30 cellular contexts compared by ENCODE assay signal in the genomic region with DNA sequence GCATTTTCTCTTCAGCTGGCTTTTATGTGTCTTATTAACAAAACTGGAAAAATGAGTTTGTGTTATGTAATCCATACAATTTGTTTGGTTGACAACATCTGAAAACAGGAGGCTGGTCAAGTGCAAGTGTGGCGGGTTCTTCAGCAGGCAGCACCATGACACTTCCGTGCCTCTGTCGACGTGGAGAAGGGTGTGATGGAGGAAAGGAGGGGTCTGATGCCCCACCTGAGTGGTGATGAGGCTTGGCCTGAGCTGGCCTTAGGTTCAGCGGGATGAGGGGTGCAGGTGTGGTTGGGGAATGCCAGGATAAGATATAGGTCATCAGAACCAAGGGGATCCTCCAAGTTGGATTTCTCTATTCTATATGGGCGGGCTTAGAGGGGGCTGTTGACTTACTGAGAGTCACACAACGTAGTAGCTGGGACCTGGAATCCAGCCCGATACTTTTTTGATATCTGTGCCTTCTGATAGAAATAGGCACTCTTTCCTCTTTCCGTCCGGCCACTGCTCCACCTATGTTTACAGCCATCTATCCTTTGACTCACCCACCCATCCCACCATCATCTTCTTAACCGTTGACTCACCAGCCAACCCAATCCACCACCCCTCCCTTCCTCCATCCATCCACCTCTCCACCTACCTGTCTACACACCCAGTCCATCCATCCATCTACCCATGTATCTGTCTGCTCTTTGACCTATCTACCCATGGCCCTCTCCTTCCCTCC. TPM values are rescaled to one million over a fixed set of nuclear protein-coding genes. Genes with fewer than 3 reads are reported as not detected.
A peak's percentile ranks its signal among the peaks of the same experiment; 100 is the strongest.
DNase-seq lines count a peak whose midpoint lies in the region; ATAC-seq, FAIRE-seq and TF ChIP-seq lines count a peak whose summit lies in the region.
"Had no signal": no experiment of that assay in that cellular context is flagged by ENCODE, and none has a peak within 500 bp of the region (broad histone marks: within the 10 kb centered on the region; RNA-seq: fewer than 3 reads in every experiment).

No MANE protein-coding gene starts in this region.

- H3K9me3 Mint-ChIP-seq in activated naive CD4-positive, alpha-beta T cell treated with anti-CD3 and anti-CD28 coated beads, Interleukin-2, amount 10 ng/mL, durations not matched to agents 7 days and 5 days: no peaks in the 10 kb centered on the region
- H3K9me3 Mint-ChIP-seq: activated T-cell treated with anti-CD3 and anti-CD28 coated beads, Interleukin-2, amount 50 U/mL, for 24 hours; CD8-positive, alpha-beta T cell; natural killer cell; T-helper 1 cell treated with Interleukin-12 subunit alpha and Interleukin-12 subunit beta and Interleukin-4 antibody, amounts not matched to agents 30 μg/mL and 1 μg/mL, for 36 hours; type B pancreatic cell had no signal

- DNase-seq in activated naive CD4-positive, alpha-beta T cell treated with anti-CD3 and anti-CD28 coated beads, Interleukin-2, amount 10 ng/mL, durations not matched to agents 7 days and 5 days: peak; percentile 17
- DNase-seq in activated naive CD4-positive, alpha-beta T cell (lab: John Stamatoyannopoulos, UW): no peak
- peak; percentile 39 for DNase-seq in kidney
- DNase-seq in sigmoid colon: peak; percentile 51
- no peak for DNase-seq in DMS53 (lab: John Stamatoyannopoulos, UW)
- no peak for DNase-seq in CD1c-positive myeloid dendritic cell (ENCODE audit: extremely low spot score)
- DNase-seq: activated gamma-delta T cell treated with Interleukin-2 at 50 U/mL for 16 hours; activated T-cell treated with anti-CD3 and anti-CD28 coated beads, Interleukin-2, amount 50 U/mL, for 24 hours; amniotic stem cell; CD8-positive, alpha-beta T cell; colonic mucosa; DMS 273 treated with DMSO at 0.1 percent for 48 hours; GOT3; hippocampal formation; Kasumi-1; MV-4-11; natural killer cell; NCI-H2107; NCI-H748 treated with DMSO at 0.1 percent for 48 hours; retina; stimulated activated CD4-positive, alpha-beta T cell treated with anti-CD3 and anti-CD28 coated beads, Interleukin-4, amount 100 ng/mL, for 1 hour had no signal

- H3K9me3 ChIP-seq in kidney (ENCODE audit: control insufficient read depth in 1 of 2, low read length in 2 of 2) (no peaks in the 10 kb centered on the region), sigmoid colon (no peaks in the 10 kb centered on the region)
- H3K9me3 ChIP-seq: colonic mucosa, esophagus muscularis mucosa had no signal

- CTCF ChIA-PET in activated naive CD4-positive, alpha-beta T cell treated with anti-CD3 and anti-CD28 coated beads, Interleukin-2, amount 10 ng/mL, durations not matched to agents 7 days and 5 days (lab: Charles Lee): no interaction called here

- H3K9ac ChIP-seq in kidney (ENCODE audit: low read length in 2 of 2): no peak overlapping the region

- FAIRE-seq in kidney (lab: Jason Lieb, UNC): no peak

- H3K4me1 Mint-ChIP-seq in activated naive CD4-positive, alpha-beta T cell treated with anti-CD3 and anti-CD28 coated beads, Interleukin-2, amount 10 ng/mL, durations not matched to agents 7 days and 5 days: peaks cover 19% of the 10 kb centered on the region

- H3K4me1 ChIP-seq in kidney (ENCODE audit: control insufficient read depth in 1 of 2, insufficient read depth in 1 of 2, low read depth in 1 of 2, low read length in 2 of 2) (peaks cover 12 to 27% of the 10 kb centered on the region in 2 donors), sigmoid colon (peaks cover 0 to 23% (median 16%) of the 10 kb centered on the region in 4 donors)
- H3K4me1 ChIP-seq: colonic mucosa, foreskin keratinocyte had no signal

- H3K27me3 ChIP-seq in sigmoid colon: peaks cover 0 to under 1% (median 0%) of the 10 kb centered on the region in 3 donors
- H3K27me3 ChIP-seq: colonic mucosa, foreskin keratinocyte had no signal

- H3K27ac Mint-ChIP-seq in activated naive CD4-positive, alpha-beta T cell treated with anti-CD3 and anti-CD28 coated beads, Interleukin-2, amount 10 ng/mL, durations not matched to agents 7 days and 5 days: no peak overlapping the region
- H3K27ac Mint-ChIP-seq: activated T-cell treated with anti-CD3 and anti-CD28 coated beads, Interleukin-2, amount 50 U/mL, for 24 hours; CD8-positive, alpha-beta T cell; natural killer cell; T-helper 1 cell treated with Interleukin-12 subunit alpha and Interleukin-12 subunit beta and Interleukin-4 antibody, amounts not matched to agents 30 μg/mL and 1 μg/mL, for 36 hours had no signal

- ATAC-seq in GM18505 (IDR thresholded peaks at IDR 0.05; ENCODE audit: unreplicated experiment): no peak
- ATAC-seq: CD8-positive, alpha-beta T cell; foreskin keratinocyte; natural killer cell had no signal

- H3K27ac ChIP-seq in VCaP: peak overlapping the region; percentile 21; the same call in 1 of the 2 replicates
- H3K27ac ChIP-seq in kidney (ENCODE audit: low read depth in 2 of 2, low read length in 2 of 2): no peak overlapping the region
- no peak overlapping the region for H3K27ac ChIP-seq in sigmoid colon
- H3K27ac ChIP-seq: 22Rv1, colonic mucosa, esophagus muscularis mucosa, foreskin keratinocyte, SK-N-MC had no signal

- TF ChIP-seq CTCF in VCaP (conservative IDR thresholded peaks at IDR 0.05) (no peak), kidney (IDR thresholded peaks at IDR 0.05; ENCODE audit: borderline replicate concordance, extremely low read depth, insufficient read depth) (no peak), sigmoid colon (IDR thresholded peaks at IDR 0.05) (no peak)

- no peaks in the 10 kb centered on the region for H3K27me3 Mint-ChIP-seq in activated naive CD4-positive, alpha-beta T cell treated with anti-CD3 and anti-CD28 coated beads, Interleukin-2, amount 10 ng/mL, durations not matched to agents 7 days and 5 days
- H3K27me3 Mint-ChIP-seq: activated T-cell treated with anti-CD3 and anti-CD28 coated beads, Interleukin-2, amount 50 U/mL, for 24 hours had no signal

- TF ChIP-seq POLR2A in sigmoid colon (IDR thresholded peaks at IDR 0.05) (no peak), GM18505 (IDR thresholded peaks at IDR 0.05; ENCODE audit: borderline replicate concordance, extremely low read depth, insufficient read depth, insufficient read length) (no peak)

- 81 to 87% methylated on average over 11 of the region's 11 CpGs for WGBS in sigmoid colon, 2 donors

- intact Hi-C loops in kidney (cut with DNase I): no loop called here
- intact Hi-C loops in sigmoid colon (cut with DNase I): no loop called here

- H3K4me3 ChIP-seq in kidney (ENCODE audit: low read length in 2 of 2) (no peak overlapping the region), sigmoid colon (no peak overlapping the region)
- H3K4me3 ChIP-seq: colonic mucosa, esophagus muscularis mucosa, SK-N-MC had no signal

- no peak overlapping the region for H3K4me3 Mint-ChIP-seq in activated naive CD4-positive, alpha-beta T cell treated with anti-CD3 and anti-CD28 coated beads, Interleukin-2, amount 10 ng/mL, durations not matched to agents 7 days and 5 days
- H3K4me3 Mint-ChIP-seq: activated T-cell treated with anti-CD3 and anti-CD28 coated beads, Interleukin-2, amount 50 U/mL, for 24 hours; CD8-positive, alpha-beta T cell; natural killer cell; T-helper 1 cell treated with Interleukin-12 subunit alpha and Interleukin-12 subunit beta and Interleukin-4 antibody, amounts not matched to agents 30 μg/mL and 1 μg/mL, for 36 hours had no signal

- TF ChIP-seq EP300 in sigmoid colon (IDR thresholded peaks at IDR 0.05): no peak

- H3K36me3 Mint-ChIP-seq in activated naive CD4-positive, alpha-beta T cell treated with anti-CD3 and anti-CD28 coated beads, Interleukin-2, amount 10 ng/mL, durations not matched to agents 7 days and 5 days: no peaks in the 10 kb centered on the region
- H3K36me3 Mint-ChIP-seq: CD8-positive, alpha-beta T cell; natural killer cell had no signal

- H3K36me3 ChIP-seq in kidney (ENCODE audit: control insufficient read depth in 1 of 2, insufficient read depth in 2 of 2, low read length in 2 of 2) (peaks cover 0 to 6% of the 10 kb centered on the region in 2 donors), sigmoid colon (peaks cover 0 to 5% (median 0%) of the 10 kb centered on the region in 4 donors)
- H3K36me3 ChIP-seq: colonic mucosa had no signal

RNA-seq across cellular contexts. Expression of a gene that starts 29.0 kb away (rescaled TPM):
- total RNA-seq in kidney (40.5 TPM), sigmoid colon (10 to 100 TPM in 1 of 4 donors, 1 to 10 TPM in 3; 2.5 to 14.4 (median 3.7) TPM)
- polyA plus RNA-seq in kidney (ENCODE audit: insufficient read depth, low read depth, low replicate concordance) (8.8 TPM), sigmoid colon (1 to 10 TPM in 1 of 3 donors, under 1 TPM in 2; 0.23 to 6.6 (median 0.60) TPM)
- total RNA-seq: CD8-positive, alpha-beta T cell had no signal

RNA-seq across cellular contexts. Expression of a gene that starts 36.4 kb away (rescaled TPM):
- total RNA-seq in kidney (1.6 TPM), sigmoid colon (under 1 TPM in 1 of 4 donors, not detected in 3; 0.68 TPM)
- polyA plus RNA-seq in kidney (ENCODE audit: insufficient read depth, low read depth, low replicate concordance) (1.0 TPM), sigmoid colon (under 1 TPM in 1 of 3 donors, not detected in 2; 0.06 TPM)
- total RNA-seq: CD8-positive, alpha-beta T cell; foreskin keratinocyte; natural killer cell; osteocyte had no signal
- polyA plus RNA-seq: foreskin keratinocyte had no signal

Comparison
In these comparisons a context has a peak if more than half of its experiments do, and no peak if none do; other contexts are left out.
1. DNase-seq: peak in activated naive CD4-positive, alpha-beta T cell treated with anti-CD3 and anti-CD28 coated beads, Interleukin-2, amount 10 ng/mL, durations not matched to agents 7 days and 5 days (single experiment), kidney (single experiment) and sigmoid colon (single experiment); none in activated naive CD4-positive, alpha-beta T cell (0 of 4), DMS53 (single experiment) and CD1c-positive myeloid dendritic cell (single experiment).